ENCODE assay signal across 14 cellular contexts in genomic region chr10:521844-522243, GRCh38.
DNase-seq lines count a peak whose midpoint lies in the region; ATAC-seq lines count a peak whose summit lies in the region.
"Had no signal": no experiment of that assay in that cellular context is flagged by ENCODE, and none has a peak within 500 bp of the region (broad histone marks: within the 10 kb centered on the region; RNA-seq: fewer than 3 reads in every experiment).

No MANE protein-coding gene starts in this region.

- no peak overlapping the region for H3K4me3 Mint-ChIP-seq in activated T-cell treated with anti-CD3 and anti-CD28 coated beads, Interleukin-2, amount 50 U/mL, for 4 hours
- H3K4me3 Mint-ChIP-seq: activated CD8-positive, alpha-beta T cell treated with anti-CD3 and anti-CD28 coated beads, Interleukin-2, amount 10 ng/mL, durations not matched to agents 7 days and 5 days; stimulated activated naive B cell treated with anti-CD40 and anti-IgM and Interleukin-4, amounts not matched to agents 10 μg/mL and 1 μg/mL and 100 μg/mL, for 72 hours had no signal

- DNase-seq in Right ventricle myocardium superior (no peak), cardiac septum (ENCODE audit: low spot score) (no peak), left cardiac atrium (no peak), nucleus accumbens (lab: John Stamatoyannopoulos, UW) (peak in 37 of 56 donors; percentile 16 to 75 (median 44)), OCI-M1 (lab: John Stamatoyannopoulos, UW) (no peak)
- no peak for DNase-seq in activated naive CD4-positive, alpha-beta T cell treated with Interleukin-2 at 50 U/mL for 16 hours
- DNase-seq in activated T-cell treated with anti-CD3 and anti-CD28 coated beads, Interleukin-2, amount 50 U/mL, for 4 hours: no peak
- DNase-seq: ACHN; activated CD8-positive, alpha-beta T cell treated with anti-CD3 and anti-CD28 coated beads, Interleukin-2, amount 10 ng/mL, durations not matched to agents 7 days and 5 days; Calu3; SIG-M5; stimulated activated naive B cell treated with anti-CD40 and anti-IgM and Interleukin-4, amounts not matched to agents 10 μg/mL and 1 μg/mL and 100 μg/mL, for 72 hours had no signal

- H3K36me3 Mint-ChIP-seq in activated T-cell treated with anti-CD3 and anti-CD28 coated beads, Interleukin-2, amount 50 U/mL, for 4 hours (ENCODE audit: insufficient read depth): no peaks in the 10 kb centered on the region
- H3K36me3 Mint-ChIP-seq: stimulated activated naive B cell treated with anti-CD40 and anti-IgM and Interleukin-4, amounts not matched to agents 10 μg/mL and 1 μg/mL and 100 μg/mL, for 72 hours had no signal

- ATAC-seq in Right ventricle myocardium superior (ENCODE audit: poor library complexity) (peak; percentile 32), left cardiac atrium (peak; percentile 36 to 48), HG03196 (IDR thresholded peaks at IDR 0.05; ENCODE audit: unreplicated experiment) (no peak)
- ATAC-seq in activated T-cell treated with anti-CD3 and anti-CD28 coated beads, Interleukin-2, amount 50 U/mL, for 4 hours: no peak
- ATAC-seq: activated CD8-positive, alpha-beta T cell treated with anti-CD3 and anti-CD28 coated beads, Interleukin-2, amount 10 ng/mL, durations not matched to agents 7 days and 5 days; stimulated activated naive B cell treated with anti-CD40 and anti-IgM and Interleukin-4, amounts not matched to agents 10 μg/mL and 1 μg/mL and 100 μg/mL, for 72 hours had no signal

- intact Hi-C loops in Right ventricle myocardium superior (cut with DNase I): no loop called here
- intact Hi-C loops in cardiac septum (cut with DNase I): no loop called here
- intact Hi-C loops in left cardiac atrium (cut with DNase I): no loop called here

- H3K9me3 Mint-ChIP-seq in activated T-cell treated with anti-CD3 and anti-CD28 coated beads, Interleukin-2, amount 50 U/mL, for 4 hours: no peaks in the 10 kb centered on the region
- H3K9me3 Mint-ChIP-seq: activated T-helper 2 cell treated with anti-CD3 and anti-CD28 coated beads, Interferon-gamma antibody, Interleukin-2, Interleukin-4, amounts not matched to agents 10 μg/mL and 5 μg/mL and 100 μg/mL, durations not matched to agents 14 hours and 24 hours and 36 hours; stimulated activated naive B cell treated with anti-CD40 and anti-IgM and Interleukin-4, amounts not matched to agents 10 μg/mL and 1 μg/mL and 100 μg/mL, for 72 hours had no signal

- H3K4me1 Mint-ChIP-seq in activated T-cell treated with anti-CD3 and anti-CD28 coated beads, Interleukin-2, amount 50 U/mL, for 4 hours (ENCODE audit: low read depth): no peaks in the 10 kb centered on the region

- peaks cover 20% of the 10 kb centered on the region for H3K27me3 Mint-ChIP-seq in activated T-cell treated with anti-CD3 and anti-CD28 coated beads, Interleukin-2, amount 50 U/mL, for 4 hours (ENCODE audit: low read depth)

Comparison
In these comparisons a context has a peak if more than half of its experiments do, and no peak if none do; other contexts are left out.
1. ATAC-seq: peak in Right ventricle myocardium superior (single experiment) and left cardiac atrium (2 of 2); none in HG03196 (single experiment) and activated T-cell treated with anti-CD3 and anti-CD28 coated beads, Interleukin-2, amount 50 U/mL, for 4 hours (0 of 2).
2. DNase-seq: peak in nucleus accumbens (37 of 56); none in Right ventricle myocardium superior (single experiment), cardiac septum (single experiment), left cardiac atrium (single experiment), OCI-M1 (single experiment), activated naive CD4-positive, alpha-beta T cell treated with Interleukin-2 at 50 U/mL for 16 hours (single experiment) and activated T-cell treated with anti-CD3 and anti-CD28 coated beads, Interleukin-2, amount 50 U/mL, for 4 hours (single experiment).